15 cellular contexts compared by ENCODE assay signal in the genomic region with DNA sequence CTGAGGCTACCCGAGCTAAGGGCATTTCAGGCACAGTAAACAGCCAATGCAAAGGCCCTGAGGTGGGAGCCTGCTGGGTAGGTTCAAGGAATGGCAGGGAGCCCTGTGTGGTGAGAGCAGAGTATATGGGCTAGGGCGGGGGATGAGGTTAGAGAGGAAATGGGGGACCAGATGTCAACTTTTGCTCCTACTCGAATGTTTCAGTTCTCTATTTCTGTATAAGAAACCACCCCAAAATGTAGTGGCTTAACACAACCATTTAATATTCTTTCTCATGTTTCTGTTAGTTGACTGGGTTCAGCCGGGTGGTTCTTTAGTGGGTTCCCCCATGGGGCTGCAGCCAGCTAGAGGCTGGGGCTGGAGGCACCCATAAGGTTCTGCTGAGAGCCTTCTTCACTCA. TPM values are rescaled to one million over a fixed set of nuclear protein-coding genes. Genes with fewer than 3 reads are reported as not detected.
DNase-seq lines count a peak whose midpoint lies in the region; ATAC-seq and TF ChIP-seq lines count a peak whose summit lies in the region.
"Had no signal": no experiment of that assay in that cellular context is flagged by ENCODE, and none has a peak within 500 bp of the region (broad histone marks: within the 10 kb centered on the region; RNA-seq: fewer than 3 reads in every experiment).

No MANE protein-coding gene starts in this region.

- peaks cover 81% of the 10 kb centered on the region for H3K4me1 Mint-ChIP-seq in nephron
- peaks cover 0 to 4% of the 10 kb centered on the region in 2 donors for H3K4me1 Mint-ChIP-seq in natural killer cell treated with Interleukin-12 subunit alpha and Interleukin-12 subunit beta and Interleukin-15 and Interleukin-18, amount 100 ng/mL, for 72 hours (ENCODE audit: low read depth in 2 of 2)

- H3K27ac Mint-ChIP-seq in nephron, result peak overlapping the region in 2 of 3 experiments; percentile 11 to 33
- H3K27ac Mint-ChIP-seq in natural killer cell treated with Interleukin-12 subunit alpha and Interleukin-12 subunit beta and Interleukin-15 and Interleukin-18, amount 100 ng/mL, for 72 hours, result no peak overlapping the region

- no peak for TF ChIP-seq CTCF in nephron (IDR thresholded peaks at IDR 0.05; ENCODE audit: unreplicated experiment in 3 of 3)

- DNase-seq in KBM-7 (peak; percentile 24), activated T-cell treated with anti-CD3 and anti-CD28 coated beads for 4 hours (no peak), NCI-H2171 (lab: John Stamatoyannopoulos, UW) (no peak)
- DNase-seq in natural killer cell treated with Interleukin-12 subunit alpha and Interleukin-12 subunit beta and Interleukin-15 and Interleukin-18, amount 100 ng/mL, for 72 hours (ENCODE audit: low spot score), result no peak
- DNase-seq: NCI-H345, SW 1271 had no signal

- in situ Hi-C loops in KBM-7 (cut with MboI; ENCODE audit: low pct_unique_long_range_greater_than_20kb, low sequenced_read_pairs), result loop anchor here (10.0 kb wide), 1 partner anchor 47 kb away; no protein-coding TSS in a partner anchor

- peaks cover 48% of the 10 kb centered on the region for H3K27me3 Mint-ChIP-seq in nephron (ENCODE audit: low read depth)
- peaks cover 34 to 40% of the 10 kb centered on the region in 2 donors for H3K27me3 Mint-ChIP-seq in natural killer cell treated with Interleukin-12 subunit alpha and Interleukin-12 subunit beta and Interleukin-15 and Interleukin-18, amount 100 ng/mL, for 72 hours

- ATAC-seq in GM18867 (IDR thresholded peaks at IDR 0.05; ENCODE audit: unreplicated experiment) (peak; percentile 80), GM21619 (IDR thresholded peaks at IDR 0.05; ENCODE audit: unreplicated experiment) (peak; percentile 58), HG02571 (IDR thresholded peaks at IDR 0.05; ENCODE audit: unreplicated experiment) (no peak)
- no peak for ATAC-seq in natural killer cell treated with Interleukin-12 subunit alpha and Interleukin-12 subunit beta and Interleukin-15 and Interleukin-18, amount 100 ng/mL, for 72 hours
- ATAC-seq: esophagus mucosa had no signal

- peak overlapping the region in 1 of 3 experiments; percentile 25 for H3K4me3 Mint-ChIP-seq in nephron
- no peak overlapping the region for H3K4me3 Mint-ChIP-seq in natural killer cell treated with Interleukin-12 subunit alpha and Interleukin-12 subunit beta and Interleukin-15 and Interleukin-18, amount 100 ng/mL, for 72 hours

- H3K9me3 Mint-ChIP-seq in nephron, result no peaks in the 10 kb centered on the region
- H3K9me3 Mint-ChIP-seq in natural killer cell treated with Interleukin-12 subunit alpha and Interleukin-12 subunit beta and Interleukin-15 and Interleukin-18, amount 100 ng/mL, for 72 hours, result no peaks in the 10 kb centered on the region

- no peaks in the 10 kb centered on the region for H3K36me3 Mint-ChIP-seq in nephron (ENCODE audit: low read depth)
- no peaks in the 10 kb centered on the region for H3K36me3 Mint-ChIP-seq in natural killer cell treated with Interleukin-12 subunit alpha and Interleukin-12 subunit beta and Interleukin-15 and Interleukin-18, amount 100 ng/mL, for 72 hours

RNA-seq across cellular contexts. Expression of a gene that starts 5.8 kb away (rescaled TPM):
- not detected for total RNA-seq in natural killer cell treated with Interleukin-12 subunit alpha and Interleukin-12 subunit beta and Interleukin-15 and Interleukin-18, amount 100 ng/mL, for 72 hours
- total RNA-seq: activated CD8-positive, alpha-beta memory T cell treated with anti-CD3 and anti-CD28 coated beads for 36 hours had no signal

RNA-seq across cellular contexts. Expression of a gene that starts 53.9 kb away (rescaled TPM):
- total RNA-seq in natural killer cell treated with Interleukin-12 subunit alpha and Interleukin-12 subunit beta and Interleukin-15 and Interleukin-18, amount 100 ng/mL, for 72 hours, result 100 to 1,000 TPM; 599 to 903 TPM
- total RNA-seq: HT1080, osteocyte, urinary bladder had no signal

Comparison
In these comparisons a context has a peak if more than half of its experiments do, and no peak if none do; other contexts are left out.
1. ATAC-seq: peak in GM18867 (single experiment) and GM21619 (single experiment); none in natural killer cell treated with Interleukin-12 subunit alpha and Interleukin-12 subunit beta and Interleukin-15 and Interleukin-18, amount 100 ng/mL, for 72 hours (0 of 2) and HG02571 (single experiment).
2. H3K27ac Mint-ChIP-seq: peak in nephron (2 of 3); none in natural killer cell treated with Interleukin-12 subunit alpha and Interleukin-12 subunit beta and Interleukin-15 and Interleukin-18, amount 100 ng/mL, for 72 hours (0 of 2).